8 cellular contexts compared by ENCODE assay signal in genomic region chr6:34696739-34697543, GRCh38. TPM values are rescaled to one million over a fixed set of nuclear protein-coding genes. Genes with fewer than 3 reads are reported as not detected.
DNase-seq lines count a peak whose midpoint lies in the region; ATAC-seq and TF ChIP-seq lines count a peak whose summit lies in the region.

TSS of gene ILRUN (minus strand) at chr6:34696767. CDS start at chr6:34696603, 164 bp downstream.

- DNase-seq in DMS153 (lab: John Stamatoyannopoulos, UW) (peak; percentile 86), Peyer's patch (peak; percentile 98 to 99 (median 99))
- DNase-seq in activated T-cell treated with anti-CD3 and anti-CD28 coated beads, Interleukin-2, amount 50 U/mL, for 48 hours = peak; percentile 98
- DNase-seq in stimulated activated CD8-positive, alpha-beta memory T cell treated with anti-CD3 and anti-CD28 coated beads, Interleukin-7, amount 100 ng/mL, for 1 hour (ENCODE audit: low read depth in 2 of 2) = peak; percentile 97 to 98

- peak within 1 kb of the TSS; percentile 96 for H3K9ac ChIP-seq in muscle layer of colon (ENCODE audit: low read length)

- peaks cover 0 to 23% (median 10%) of the 10 kb centered on the region in 4 donors for H3K4me1 ChIP-seq in Peyer's patch
- peaks cover 20% of the 10 kb centered on the region for H3K4me1 ChIP-seq in muscle layer of colon (ENCODE audit: insufficient read depth, low read length)

- H3K27ac ChIP-seq in KOPT-K1 (ENCODE audit: low read depth, low read length, poor library complexity, severe bottlenecking) (peak within 1 kb of the TSS; percentile 75), Peyer's patch (peak within 1 kb of the TSS; percentile 84 to 97 (median 89)), muscle layer of colon (ENCODE audit: low read depth, low read length) (peak within 1 kb of the TSS; percentile 91)

- peak within 1 kb of the TSS; percentile 62 to 94 (median 75) for H3K4me3 ChIP-seq in Peyer's patch
- H3K4me3 ChIP-seq in muscle layer of colon (ENCODE audit: low read depth in 1 of 2, low read length in 2 of 2) = peak within 1 kb of the TSS; percentile 96 to 99

- H3K27me3 ChIP-seq in Peyer's patch = no peaks in the 10 kb centered on the region
- H3K27me3 ChIP-seq in muscle layer of colon (ENCODE audit: control insufficient read depth in 1 of 2, insufficient read depth in 2 of 2, low read length in 2 of 2) = no peaks in the 10 kb centered on the region

- ATAC-seq in GM21723 (IDR thresholded peaks at IDR 0.05; ENCODE audit: unreplicated experiment) = peak; percentile 67
- peak; percentile 94 for ATAC-seq in esophagus mucosa

- TF ChIP-seq CTCF in Peyer's patch (IDR thresholded peaks at IDR 0.05) = peak in 1 of 6 experiments; percentile 15

- no peaks in the 10 kb centered on the region for H3K9me3 ChIP-seq in KOPT-K1 (ENCODE audit: insufficient read depth, low read length, poor library complexity, severe bottlenecking)
- H3K9me3 ChIP-seq in Peyer's patch = no peaks in the 10 kb centered on the region
- H3K9me3 ChIP-seq in muscle layer of colon (ENCODE audit: low read length) = no peaks in the 10 kb centered on the region

- 0 out of 2 replicates have a peak, but pooled peaks cover 5% of the 10 kb centered on the region for H3K36me3 ChIP-seq in KOPT-K1 (ENCODE audit: insufficient read depth, low read length)
- no peaks in the 10 kb centered on the region for H3K36me3 ChIP-seq in Peyer's patch
- H3K36me3 ChIP-seq in muscle layer of colon (ENCODE audit: insufficient read depth, low read length) = no peaks in the 10 kb centered on the region

- peak; percentile 66 to 86 for TF ChIP-seq POLR2A in Peyer's patch (IDR thresholded peaks at IDR 0.05)

RNA-seq across cellular contexts. Expression of gene ILRUN, which starts in this region (rescaled TPM):
- total RNA-seq in Peyer's patch (10 to 100 TPM; 52.8 to 82.3 (median 73.9) TPM), esophagus mucosa (49.0 TPM)

Comparison
In these comparisons a context has a peak if more than half of its experiments do, and no peak if none do; other contexts are left out.
1. Peak in every context shown above with its lines: DNase-seq, ATAC-seq, H3K4me3 ChIP-seq and H3K27ac ChIP-seq.